In genomic region chrX:103716967-103717366, GRCh38 we compare ENCODE assay signal across 16 cellular contexts. TPM values are rescaled to one million over a fixed set of nuclear protein-coding genes. Genes with fewer than 3 reads are reported as not detected.
DNase-seq lines count a peak whose midpoint lies in the region; ATAC-seq, FAIRE-seq and TF ChIP-seq lines count a peak whose summit lies in the region.
"Had no signal": no experiment of that assay in that cellular context is flagged by ENCODE, and none has a peak within 500 bp of the region (broad histone marks: within the 10 kb centered on the region; RNA-seq: fewer than 3 reads in every experiment).

No MANE protein-coding gene starts in this region.

- CTCF ChIA-PET in HepG2 (lab: Yijun Ruan, JAX; ENCODE audit: low intra/inter-chr PET ratio, low total read pairs): no interaction called here

- TF ChIP-seq CTCF in HepG2 (CRISPR knock-in tag; IDR thresholded peaks at IDR 0.05): no peak

- H3K4me3 ChIP-seq in HepG2 (replicated peaks in 1 of 3; ENCODE audit: insufficient read depth in 1 of 3, low read depth in 2 of 3, low read length in 3 of 3): no peak overlapping the region
- H3K4me3 ChIP-seq: BLaER1 had no signal

- H4K20me1 ChIP-seq in HepG2 (ENCODE audit: insufficient read depth, low read length): no peaks in the 10 kb centered on the region
- H4K20me1 ChIP-seq: BLaER1 had no signal

- POLR2A ChIA-PET in HepG2 (lab: Yijun Ruan, JAX): no interaction called here

- H3K27me3 ChIP-seq in HepG2 (ENCODE audit: control insufficient read depth in 1 of 2, insufficient read depth in 2 of 2, low read length in 2 of 2): no peaks in the 10 kb centered on the region
- H3K27me3 ChIP-seq: BLaER1 had no signal

- H3K9me3 ChIP-seq in HepG2 (ENCODE audit: low read length): no peaks in the 10 kb centered on the region
- H3K9me3 ChIP-seq: BLaER1 had no signal

- H3K9ac ChIP-seq in HepG2 (ENCODE audit: insufficient read depth, low read depth, low read length): no peak overlapping the region
- H3K9ac ChIP-seq: BLaER1 had no signal

- DNase-seq in A172 (ENCODE audit: low spot score) (peak; percentile 54), HS-5 (ENCODE audit: low read depth) (peak; percentile 44), cerebellum (ENCODE audit: low spot score) (peak; percentile 54), kidney tubule cell (ENCODE audit: low spot score) (peak; percentile 61), HepG2 (ENCODE audit: low spot score) (no peak)
- DNase-seq: NCI-H1105, T-helper 9 cell had no signal

- no peaks in the 10 kb centered on the region for H3K79me2 ChIP-seq in HepG2 (ENCODE audit: insufficient read depth, low read length)

- ATAC-seq in GM18907 (IDR thresholded peaks at IDR 0.05; ENCODE audit: unreplicated experiment) (no peak), HepG2 (no peak), GM18861 (IDR thresholded peaks at IDR 0.05; ENCODE audit: unreplicated experiment) (no peak), GM18868 (IDR thresholded peaks at IDR 0.05; ENCODE audit: unreplicated experiment) (no peak)
- ATAC-seq: left lobe of liver had no signal

- no TSS peak for BruUV-seq in HepG2 (replicated peaks; lab: Mats Ljungman, UMichigan)

- WGBS in HepG2 (ENCODE audit: low lambda C conversion rate): 0% methylated on average over 2 of the region's 2 CpGs

- no peaks in the 10 kb centered on the region for H3K4me1 ChIP-seq in HepG2 (ENCODE audit: insufficient read depth, low read length)
- H3K4me1 ChIP-seq: BLaER1 had no signal

- no peak for FAIRE-seq in HepG2 (lab: Jason Lieb, UNC)

- no peak for TF ChIP-seq RAD21 in HepG2 (CRISPR knock-in tag; IDR thresholded peaks at IDR 0.05)

- in situ Hi-C loops in HepG2 (cut with HindIII; ENCODE audit: extremely low pct_ligation_motif_present, low pct_unique_long_range_greater_than_20kb): no loop called here

- no peaks in the 10 kb centered on the region for H3K36me3 ChIP-seq in HepG2 (replicated peaks in 1 of 2; ENCODE audit: control insufficient read depth in 1 of 2, insufficient read depth in 2 of 2, low read length in 2 of 2)
- H3K36me3 ChIP-seq: BLaER1 had no signal

- no peak overlapping the region for H3K4me2 ChIP-seq in HepG2 (ENCODE audit: low read depth, low read length)
- H3K4me2 ChIP-seq: BLaER1 had no signal

- intact Hi-C loops in HepG2 (cut with micrococcal nuclease; ENCODE audit: unreplicated experiment): no loop called here

- H3K27ac ChIP-seq in HepG2 (ENCODE audit: extremely low read length, insufficient read depth, low read length): no peak overlapping the region
- H3K27ac ChIP-seq: BLaER1, HL-60 had no signal

- H2AFZ ChIP-seq in HepG2 (ENCODE audit: low read length): no peak overlapping the region

- no peak for TF ChIP-seq EP300 in HepG2 (IDR thresholded peaks at IDR 0.05; ENCODE audit: low read depth in 2 of 2, low read length in 2 of 2)
- TF ChIP-seq EP300 in HepG2 (CRISPR knock-in tag; IDR thresholded peaks at IDR 0.05; ENCODE audit: borderline replicate concordance): no peak

- no peak for TF ChIP-seq POLR2A in HepG2 (IDR thresholded peaks at IDR 0.05; ENCODE audit: insufficient read depth in 1 of 2, low read depth in 2 of 2, low read length in 2 of 2)

TF ChIP-seq in HepG2, 621 proteins besides CTCF, POLR2A, EP300 and RAD21 (continues in another document):
- no peak for TF ChIP-seq ZNF34 (CRISPR knock-in tag; IDR thresholded peaks at IDR 0.05; ENCODE audit: borderline replicate concordance)
- no peak for TF ChIP-seq ARID2 (CRISPR knock-in tag; IDR thresholded peaks at IDR 0.05; ENCODE audit: borderline replicate concordance)
- no peak for TF ChIP-seq ZNF816 (CRISPR knock-in tag; IDR thresholded peaks at IDR 0.05; ENCODE audit: borderline replicate concordance)
- no peak for TF ChIP-seq MLLT10 (CRISPR knock-in tag; IDR thresholded peaks at IDR 0.05)
- TF ChIP-seq ZNF530 (CRISPR knock-in tag; IDR thresholded peaks at IDR 0.05; ENCODE audit: low read depth): no peak

RNA-seq across cellular contexts. Expression of gene TMEM31, which starts 6.3 kb away (rescaled TPM):
- total RNA-seq in A172 (2014; rRNA removed; shearing (Covaris generic)): not detected in 2 replicates
- total RNA-seq in cerebellum: not detected
- total RNA-seq in HepG2 (2016; rRNA removed; fragmentation: Illumina TruSeq; extraction: Trizol): not detected in 2 replicates
- total RNA-seq in HepG2 (2016; cell fraction: cytosol; rRNA removed; fragmentation: Illumina TruSeq; extraction: Trizol; ENCODE audit: low read depth): not detected in 2 replicates
- total RNA-seq in HepG2 (2016; cell fraction: insoluble cytoplasmic fraction; rRNA removed; fragmentation: Illumina TruSeq; extraction: Trizol): not detected in 2 replicates
- not detected in 2 replicates for total RNA-seq in HepG2 (2016; cell fraction: membrane; rRNA removed; fragmentation: Illumina TruSeq; extraction: Trizol)
- not detected in 2 replicates for total RNA-seq in HepG2 (2016; cell fraction: nucleus; rRNA removed; fragmentation: Illumina TruSeq; extraction: Trizol)
- polyA plus RNA-seq in HepG2 (2011; rRNA removed): 0.13 and 0.16 TPM in 2 replicates
- not detected in 2 replicates for polyA plus RNA-seq in HepG2 (2011; cell fraction: cytosol; rRNA removed)
- polyA plus RNA-seq in HepG2 (2011; cell fraction: nucleus; rRNA removed): 0.23 TPM in 1 of 2 replicates, not detected in the other
- polyA plus RNA-seq in HepG2 (2012): 0.65 TPM in 1 of 2 replicates, not detected in the other
- not detected in 2 replicates for polyA plus RNA-seq in HepG2 (2016; cell fraction: cytosol; fragmentation: Illumina TruSeq; extraction: Trizol; ENCODE audit: low read depth)
- polyA plus RNA-seq in HepG2 (2016; cell fraction: insoluble cytoplasmic fraction; fragmentation: Illumina TruSeq; extraction: Trizol; ENCODE audit: low read depth): not detected in 2 replicates
- not detected in 2 replicates for polyA plus RNA-seq in HepG2 (2016; cell fraction: membrane; fragmentation: Illumina TruSeq; extraction: Trizol; ENCODE audit: low read depth)
- not detected in 2 replicates for polyA plus RNA-seq in HepG2 (2016; cell fraction: nucleus; fragmentation: Illumina TruSeq; extraction: Trizol; ENCODE audit: insufficient read depth, low read depth)
- not detected in 2 replicates for polyA minus RNA-seq in HepG2 (2011; rRNA and poly(A)+ RNA removed; ENCODE audit: low replicate concordance)
- not detected in 2 replicates for polyA minus RNA-seq in HepG2 (2011; cell fraction: cytosol; rRNA and poly(A)+ RNA removed)
- not detected in 2 replicates for polyA minus RNA-seq in HepG2 (2011; cell fraction: nucleus; rRNA and poly(A)+ RNA removed)
- total RNA-seq: left lobe of liver, pulmonary artery endothelial cell, urinary bladder had no signal
- polyA plus RNA-seq: adipose tissue, urinary bladder had no signal

RNA-seq across cellular contexts. Expression of gene MORF4L2, which starts 30.5 kb away (rescaled TPM):
- total RNA-seq in A172 (2014; rRNA removed; shearing (Covaris generic)): 347 and 427 TPM in 2 replicates
- total RNA-seq in cerebellum (207 TPM), HepG2 (2016; rRNA removed; fragmentation: Illumina TruSeq; extraction: Trizol) (469 and 687 TPM in 2 replicates)
- 65.6 and 69.7 TPM in 2 replicates for total RNA-seq in HepG2 (2016; cell fraction: cytosol; rRNA removed; fragmentation: Illumina TruSeq; extraction: Trizol; ENCODE audit: low read depth)
- 454 and 705 TPM in 2 replicates for total RNA-seq in HepG2 (2016; cell fraction: insoluble cytoplasmic fraction; rRNA removed; fragmentation: Illumina TruSeq; extraction: Trizol)
- 155 and 156 TPM in 2 replicates for total RNA-seq in HepG2 (2016; cell fraction: membrane; rRNA removed; fragmentation: Illumina TruSeq; extraction: Trizol)
- 190 and 205 TPM in 2 replicates for total RNA-seq in HepG2 (2016; cell fraction: nucleus; rRNA removed; fragmentation: Illumina TruSeq; extraction: Trizol)
- 312 and 358 TPM in 2 replicates for polyA plus RNA-seq in HepG2 (2011; rRNA removed)
- polyA plus RNA-seq in HepG2 (2011; cell fraction: cytosol; rRNA removed): 252 and 394 TPM in 2 replicates
- 161 and 228 TPM in 2 replicates for polyA plus RNA-seq in HepG2 (2011; cell fraction: nucleus; rRNA removed)
- 304 and 421 TPM in 2 replicates for polyA plus RNA-seq in HepG2 (2012)
- 36.8 and 38.0 TPM in 2 replicates for polyA plus RNA-seq in HepG2 (2016; cell fraction: cytosol; fragmentation: Illumina TruSeq; extraction: Trizol; ENCODE audit: low read depth)
- polyA plus RNA-seq in HepG2 (2016; cell fraction: insoluble cytoplasmic fraction; fragmentation: Illumina TruSeq; extraction: Trizol; ENCODE audit: low read depth): 558 and 637 TPM in 2 replicates
- polyA plus RNA-seq in HepG2 (2016; cell fraction: membrane; fragmentation: Illumina TruSeq; extraction: Trizol; ENCODE audit: low read depth): 89.0 and 96.0 TPM in 2 replicates
- 444 and 460 TPM in 2 replicates for polyA plus RNA-seq in HepG2 (2016; cell fraction: nucleus; fragmentation: Illumina TruSeq; extraction: Trizol; ENCODE audit: insufficient read depth, low read depth)
- 93.9 and 199 TPM in 2 replicates for polyA minus RNA-seq in HepG2 (2011; rRNA and poly(A)+ RNA removed; ENCODE audit: low replicate concordance)
- 113 and 127 TPM in 2 replicates for polyA minus RNA-seq in HepG2 (2011; cell fraction: cytosol; rRNA and poly(A)+ RNA removed)
- 114 and 158 TPM in 2 replicates for polyA minus RNA-seq in HepG2 (2011; cell fraction: nucleus; rRNA and poly(A)+ RNA removed)

RNA-seq across cellular contexts. Expression of gene PLP1, which starts 59.7 kb away (rescaled TPM):
- total RNA-seq in A172 (2014; rRNA removed; shearing (Covaris generic)): not detected in 2 replicates
- total RNA-seq in cerebellum (74.2 TPM), HepG2 (2016; rRNA removed; fragmentation: Illumina TruSeq; extraction: Trizol) (0.20 and 0.27 TPM in 2 replicates)
- total RNA-seq in HepG2 (2016; cell fraction: cytosol; rRNA removed; fragmentation: Illumina TruSeq; extraction: Trizol; ENCODE audit: low read depth): not detected in 2 replicates
- total RNA-seq in HepG2 (2016; cell fraction: insoluble cytoplasmic fraction; rRNA removed; fragmentation: Illumina TruSeq; extraction: Trizol): 0.31 and 0.41 TPM in 2 replicates
- 0.25 TPM in 1 of 2 replicates, not detected in the other for total RNA-seq in HepG2 (2016; cell fraction: membrane; rRNA removed; fragmentation: Illumina TruSeq; extraction: Trizol)
- total RNA-seq in HepG2 (2016; cell fraction: nucleus; rRNA removed; fragmentation: Illumina TruSeq; extraction: Trizol): 0.31 and 0.65 TPM in 2 replicates
- 0.15 and 0.29 TPM in 2 replicates for polyA plus RNA-seq in HepG2 (2011; rRNA removed)
- polyA plus RNA-seq in HepG2 (2011; cell fraction: cytosol; rRNA removed): 0.93 and 0.94 TPM in 2 replicates
- 0.61 and 1.0 TPM in 2 replicates for polyA plus RNA-seq in HepG2 (2011; cell fraction: nucleus; rRNA removed)
- 0.11 and 0.47 TPM in 2 replicates for polyA plus RNA-seq in HepG2 (2012)
- polyA plus RNA-seq in HepG2 (2016; cell fraction: cytosol; fragmentation: Illumina TruSeq; extraction: Trizol; ENCODE audit: low read depth): 0.11 TPM in 1 of 2 replicates, not detected in the other
- polyA plus RNA-seq in HepG2 (2016; cell fraction: insoluble cytoplasmic fraction; fragmentation: Illumina TruSeq; extraction: Trizol; ENCODE audit: low read depth): 0.11 and 0.20 TPM in 2 replicates
- polyA plus RNA-seq in HepG2 (2016; cell fraction: membrane; fragmentation: Illumina TruSeq; extraction: Trizol; ENCODE audit: low read depth): 0.18 TPM in 1 of 2 replicates, not detected in the other
- polyA plus RNA-seq in HepG2 (2016; cell fraction: nucleus; fragmentation: Illumina TruSeq; extraction: Trizol; ENCODE audit: insufficient read depth, low read depth): 0.40 and 0.79 TPM in 2 replicates
- polyA minus RNA-seq in HepG2 (2011; rRNA and poly(A)+ RNA removed; ENCODE audit: low replicate concordance): 1.2 TPM in 1 of 2 replicates, not detected in the other
- polyA minus RNA-seq in HepG2 (2011; cell fraction: cytosol; rRNA and poly(A)+ RNA removed): not detected in 2 replicates
- polyA minus RNA-seq in HepG2 (2011; cell fraction: nucleus; rRNA and poly(A)+ RNA removed): not detected in 2 replicates
- total RNA-seq: pulmonary artery endothelial cell had no signal

Comparison
In these comparisons a context has a peak if more than half of its experiments do, and no peak if none do; other contexts are left out.
1. RNA of gene PLP1, which starts 59.7 kb away (total RNA-seq): 74.2 TPM in cerebellum (single experiment); 0.20 to 0.65 TPM in HepG2 and not detected in A172; every median in the first group is over 10 times any median in the second.